Comparison of ENCODE assay signal across 20 cellular contexts in genomic region chr9:135366104-135366503, GRCh38.
DNase-seq lines count a peak whose midpoint lies in the region; ATAC-seq, FAIRE-seq and TF ChIP-seq lines count a peak whose summit lies in the region.
"Had no signal": no experiment of that assay in that cellular context is flagged by ENCODE, and none has a peak within 500 bp of the region (broad histone marks: within the 10 kb centered on the region; RNA-seq: fewer than 3 reads in every experiment).

No MANE protein-coding gene starts in this region.

- H4K8ac ChIP-seq in H9 (replicated peaks; ENCODE audit: insufficient read length, low read depth, low read length) (no peak overlapping the region), H1 (ENCODE audit: extremely low read depth, insufficient read depth, low read length) (0 out of 2 replicates have a peak overlapping the region, but pooled peaks have one; percentile 3), neuronal stem cell (ENCODE audit: low read depth, low read length) (no peak overlapping the region)

- 0 out of 2 replicates have a peak overlapping the region, but pooled peaks have one; percentile 38 for H3K27ac Mint-ChIP-seq in GM23338
- H3K27ac Mint-ChIP-seq in H9, result peak overlapping the region in 2 of 3 experiments; percentile 34 to 57; a peak in 2 of 7 replicates
- H3K27ac Mint-ChIP-seq: CD4-positive, alpha-beta memory T cell; HFFc6 had no signal

- H2AK5ac ChIP-seq in H9 (ENCODE audit: insufficient read length, low read length) (no peak overlapping the region), H1 (ENCODE audit: low read depth, low read length) (no peak overlapping the region), neuronal stem cell (ENCODE audit: low read depth, low read length) (peak overlapping the region; percentile 89)

- H3K4me3 ChIP-seq in GM23338, result no peak overlapping the region
- no peak overlapping the region for H3K4me3 ChIP-seq in H1 (ENCODE audit: extremely low read depth in 1 of 4, insufficient read depth in 2 of 4, low read depth in 3 of 4, low read length in 4 of 4)
- no peak overlapping the region for H3K4me3 ChIP-seq in neuronal stem cell (ENCODE audit: low read length in 2 of 2)
- no peak overlapping the region for H3K4me3 ChIP-seq in upper lobe of left lung
- H3K4me3 ChIP-seq in tibial artery, result no peak overlapping the region
- H3K4me3 ChIP-seq: HAP-1 had no signal

- H3K27ac ChIP-seq in GM23338 (ENCODE audit: low read depth), result no peak overlapping the region
- H3K27ac ChIP-seq in H9 (ENCODE audit: insufficient read length, low read depth, low read length), result no peak overlapping the region
- H3K27ac ChIP-seq in H1 (ENCODE audit: low read depth, low read length), result no peak overlapping the region
- H3K27ac ChIP-seq in neuronal stem cell (replicated peaks; ENCODE audit: low read length), result no peak overlapping the region
- H3K27ac ChIP-seq in upper lobe of left lung, result no peak overlapping the region
- no peak overlapping the region for H3K27ac ChIP-seq in tibial artery

- H3K79me2 ChIP-seq in GM23338 (replicated peaks; ENCODE audit: insufficient read depth) (no peaks in the 10 kb centered on the region), H9 (ENCODE audit: insufficient read depth, low read length) (no peaks in the 10 kb centered on the region), H1 (ENCODE audit: control insufficient read depth in 1 of 2, insufficient read depth in 2 of 2, low read length in 2 of 2) (no peaks in the 10 kb centered on the region)

- H3K23ac ChIP-seq in H9 (ENCODE audit: insufficient read length, low read depth, low read length) (no peak overlapping the region), H1 (ENCODE audit: insufficient read length) (no peak overlapping the region), neuronal stem cell (ENCODE audit: low read depth, low read length, poor library complexity) (peak overlapping the region; percentile 56)

- H3K4ac ChIP-seq in H9 (ENCODE audit: low read depth, low read length) (no peak overlapping the region), H1 (replicated peaks; ENCODE audit: insufficient read length, low read depth, low read length) (no peak overlapping the region), neuronal stem cell (ENCODE audit: low read length) (no peak overlapping the region)

- H3K14ac ChIP-seq in H9 (ENCODE audit: insufficient read depth, low read length) (no peak overlapping the region; the same call in 1 of the 2 replicates), H1 (ENCODE audit: insufficient read length) (no peak overlapping the region), neuronal stem cell (ENCODE audit: low read length) (no peak overlapping the region)

- H2BK12ac ChIP-seq in H9 (ENCODE audit: insufficient read length, low read depth, low read length) (no peak overlapping the region), H1 (ENCODE audit: low read depth, low read length) (peak overlapping the region; percentile 55; the same call in 1 of the 2 replicates), neuronal stem cell (ENCODE audit: low read length) (no peak overlapping the region)

- no CpG with 5 or more reads among the region's 3 CpGs for WGBS in H9 (ENCODE audit: extremely low coverage, insufficient read length, low lambda C conversion rate)
- 74% methylated on average over 3 of the region's 3 CpGs; no CpG with 5 or more reads in 1 of the 2 experiments for WGBS in H1 (ENCODE audit: extremely low coverage in 1 of 2, insufficient coverage in 1 of 2, insufficient read length in 1 of 2, insufficient replicate concordance in 2 of 2, low coverage in 1 of 2, low lambda C conversion rate in 2 of 2, missing lambda C conversion rate in 1 of 2), 2 experiments
- no CpG with 5 or more reads among the region's 3 CpGs for WGBS in neuronal stem cell (ENCODE audit: extremely low coverage in 2 of 2, insufficient read length in 2 of 2, insufficient replicate concordance in 1 of 2), 2 donors
- 63 to 79% methylated on average over 3 of the region's 3 CpGs for WGBS in upper lobe of left lung, 2 donors

- H3K36me3 Mint-ChIP-seq in GM23338 (ENCODE audit: low read depth) (peaks cover 5% of the 10 kb centered on the region; the same call in 2 of the 3 replicates), H9 (ENCODE audit: insufficient read depth in 1 of 3, low read depth in 3 of 3) (peaks cover 0 to 9% (median 4%) of the 10 kb centered on the region in 3 experiments; a peak in 4 of 7 replicates)
- H3K36me3 Mint-ChIP-seq: CD4-positive, alpha-beta memory T cell had no signal

- H3K4me2 ChIP-seq in GM23338, result peak overlapping the region; percentile 57
- H3K4me2 ChIP-seq in H9 (ENCODE audit: insufficient read depth, insufficient read length, low read length), result no peak overlapping the region
- H3K4me2 ChIP-seq in H1 (ENCODE audit: insufficient read depth in 1 of 2, low read depth in 2 of 2, low read length in 2 of 2), result peak overlapping the region; percentile 35 to 56; a peak in 2 of 4 replicates
- H3K4me2 ChIP-seq in neuronal stem cell (ENCODE audit: insufficient read depth, low read length, poor library complexity, severe bottlenecking), result no peak overlapping the region

- H3K9me3 ChIP-seq in H9 (ENCODE audit: control insufficient read depth, low read depth, low read length) (no peaks in the 10 kb centered on the region), H1 (ENCODE audit: insufficient read depth in 2 of 2, low read depth in 1 of 2, low read length in 1 of 2) (peaks cover 0 to 5% of the 10 kb centered on the region in 2 experiments; a peak in 1 of 4 replicates), neuronal stem cell (replicated peaks in 1 of 2; ENCODE audit: control insufficient read depth in 2 of 2, insufficient read depth in 1 of 2, low read depth in 1 of 2, low read length in 2 of 2) (peaks cover 0 to 4% of the 10 kb centered on the region in 2 donors), upper lobe of left lung (no peaks in the 10 kb centered on the region), tibial artery (no peaks in the 10 kb centered on the region)
- H3K9me3 ChIP-seq: HAP-1 had no signal

- intact Hi-C loops in tibial artery (cut with DNase I; ENCODE audit: low total_unique reads), result no loop called here

- H2BK15ac ChIP-seq in H9 (ENCODE audit: low read depth, low read length) (no peak overlapping the region), H1 (ENCODE audit: low read length) (no peak overlapping the region), neuronal stem cell (ENCODE audit: low read length) (no peak overlapping the region)

- no peaks in the 10 kb centered on the region for H4K20me1 ChIP-seq in GM23338 (replicated peaks; ENCODE audit: insufficient read depth)
- no peaks in the 10 kb centered on the region for H4K20me1 ChIP-seq in H9 (ENCODE audit: control insufficient read depth, insufficient read depth, insufficient read length)
- no peaks in the 10 kb centered on the region for H4K20me1 ChIP-seq in H1 (replicated peaks in 1 of 2; ENCODE audit: control insufficient read depth in 1 of 2, insufficient read depth in 2 of 2, low read length in 2 of 2)

- H2BK120ac ChIP-seq in H9 (ENCODE audit: low read depth, low read length, poor library complexity, severe bottlenecking) (no peak overlapping the region), H1 (replicated peaks; ENCODE audit: low read depth, low read length) (no peak overlapping the region), neuronal stem cell (ENCODE audit: low read depth, low read length) (no peak overlapping the region)

- H3K56ac ChIP-seq in H9 (ENCODE audit: insufficient read length, low read depth, low read length) (no peak overlapping the region), H1 (replicated peaks; ENCODE audit: insufficient read length, low read depth, low read length) (no peak overlapping the region)

- no peaks in the 10 kb centered on the region for H3K27me3 ChIP-seq in GM23338 (ENCODE audit: insufficient read depth)
- H3K27me3 ChIP-seq in H9 (ENCODE audit: insufficient read depth, low read length), result no peaks in the 10 kb centered on the region
- H3K27me3 ChIP-seq in H1 (replicated peaks in 1 of 4; ENCODE audit: control insufficient read depth in 3 of 4, extremely low read depth in 1 of 4, insufficient read depth in 3 of 4, low read length in 3 of 4), result no peaks in the 10 kb centered on the region
- H3K27me3 ChIP-seq in neuronal stem cell (ENCODE audit: control insufficient read depth in 3 of 3, insufficient read depth in 3 of 3, low read depth in 1 of 3, low read length in 3 of 3), result no peaks in the 10 kb centered on the region
- no peaks in the 10 kb centered on the region for H3K27me3 ChIP-seq in upper lobe of left lung
- H3K27me3 ChIP-seq in tibial artery, result peaks cover 0 to 5% of the 10 kb centered on the region in 2 donors

- H3K4me1 Mint-ChIP-seq in GM23338, result peaks cover 22% of the 10 kb centered on the region
- H3K4me1 Mint-ChIP-seq in H9, result peaks cover 34 to 40% of the 10 kb centered on the region in 2 experiments
- H3K4me1 Mint-ChIP-seq: CD4-positive, alpha-beta memory T cell had no signal

- H3K9ac ChIP-seq in H9 (ENCODE audit: extremely low read depth, insufficient read length, low read length) (no peak overlapping the region), H1 (replicated peaks in 1 of 4; ENCODE audit: extremely low read depth in 1 of 4, low read depth in 3 of 4, low read length in 3 of 4) (no peak overlapping the region), neuronal stem cell (ENCODE audit: low read depth, low read length, poor library complexity) (no peak overlapping the region)

- no peak for DNase-seq in GM23338 (ENCODE audit: low spot score)
- no peak for DNase-seq in H9
- DNase-seq in H1 (ENCODE audit: low read depth in 1 of 2, low spot score in 2 of 2), result no peak
- DNase-seq in neuronal stem cell (ENCODE audit: low spot score), result no peak
- DNase-seq in MV-4-11 (lab: John Stamatoyannopoulos, UW), result no peak
- no peak for DNase-seq in upper lobe of left lung
- DNase-seq in tibial artery, result no peak
- DNase-seq: 8988T; C1 segment of cervical spinal cord; Calu3; CD4-positive, alpha-beta memory T cell; COR-L47; DMS53; DMS79 treated with DMSO at 0.1 percent for 48 hours; GF-D8; GOT3; HFFc6 had no signal

- H3K9me2 ChIP-seq in GM23338 (ENCODE audit: insufficient read depth), result no peaks in the 10 kb centered on the region

- TF ChIP-seq RAD21 in H1 (IDR thresholded peaks at IDR 0.05 in 1 of 2, conservative IDR thresholded peaks at IDR 0.05 in 1 of 2; ENCODE audit: low read depth in 2 of 2, low read length in 2 of 2), result no peak

- TF ChIP-seq CTCF in GM23338 (conservative IDR thresholded peaks at IDR 0.05; ENCODE audit: low read depth in 2 of 2) (no peak), H9 (conservative IDR thresholded peaks at IDR 0.05) (no peak), H1 (IDR thresholded peaks at IDR 0.05; ENCODE audit: control extremely low read depth in 1 of 3, insufficient read depth in 1 of 3, low read depth in 1 of 3, low read length in 3 of 3) (no peak), upper lobe of left lung (IDR thresholded peaks at IDR 0.05) (no peak), tibial artery (IDR thresholded peaks at IDR 0.05) (no peak)

- H3F3A ChIP-seq in GM23338 (replicated peaks; ENCODE audit: low read depth), result no peaks in the 10 kb centered on the region

- H2BK5ac ChIP-seq in H9 (ENCODE audit: insufficient read length, low read length) (no peak overlapping the region), H1 (ENCODE audit: low read depth, low read length) (peak overlapping the region; percentile 73; the same call in 1 of the 2 replicates), neuronal stem cell (ENCODE audit: low read length) (no peak overlapping the region)

- H3K79me1 ChIP-seq in H9 (ENCODE audit: insufficient read depth, low read depth, low read length, poor library complexity, severe bottlenecking) (no peaks in the 10 kb centered on the region), H1 (ENCODE audit: low read depth, low read length) (no peaks in the 10 kb centered on the region; the same call in 1 of the 2 replicates), neuronal stem cell (ENCODE audit: low read depth, low read length) (no peaks in the 10 kb centered on the region)

- POLR2A ChIA-PET in H1 (lab: Charles Lee; ENCODE audit: partially characterized antibody), result no interaction called here

- H3K18ac ChIP-seq in H9 (ENCODE audit: insufficient read length, low read depth, low read length) (no peak overlapping the region), H1 (ENCODE audit: extremely low read depth, low read length) (peak overlapping the region; percentile 48; the same call in 1 of the 2 replicates), neuronal stem cell (ENCODE audit: low read length) (peak overlapping the region; percentile 29)

- H3K4me1 ChIP-seq in GM23338 (ENCODE audit: insufficient read depth) (peaks cover 7% of the 10 kb centered on the region; the same call in 1 of the 2 replicates), H9 (ENCODE audit: insufficient read depth, low read length) (peaks cover 4% of the 10 kb centered on the region), H1 (replicated peaks in 1 of 4; ENCODE audit: control insufficient read depth in 3 of 4, insufficient read depth in 4 of 4, low read length in 3 of 4) (peaks cover 6 to 20% (median 16%) of the 10 kb centered on the region in 4 experiments), neuronal stem cell (ENCODE audit: control insufficient read depth in 2 of 2, insufficient read depth in 1 of 2, low read depth in 1 of 2, low read length in 2 of 2) (peaks cover 0 to 12% of the 10 kb centered on the region in 2 donors), upper lobe of left lung (no peaks in the 10 kb centered on the region), tibial artery (no peaks in the 10 kb centered on the region)
- H3K4me1 ChIP-seq: HAP-1 had no signal

- H3T11ph ChIP-seq in H9 (ENCODE audit: low read length), result no peak overlapping the region

- FAIRE-seq in H1 (lab: Jason Lieb, UNC), result peak; percentile 7
- FAIRE-seq: GM12891, GM18507 had no signal

- no peak overlapping the region for H2BK20ac ChIP-seq in H9 (ENCODE audit: low read depth, low read length, poor library complexity, severe bottlenecking)
- H2BK20ac ChIP-seq in H1 (ENCODE audit: low read length), result peak overlapping the region; percentile 43; the same call in 1 of the 2 replicates

- 0 out of 2 replicates have a peak overlapping the region, but pooled peaks have one; percentile 38 for H2AFZ ChIP-seq in GM23338
- no peak overlapping the region for H2AFZ ChIP-seq in H9 (ENCODE audit: low read length)
- no peak overlapping the region for H2AFZ ChIP-seq in H1 (ENCODE audit: low read length)
- H2AFZ ChIP-seq in neuronal stem cell (ENCODE audit: low read length), result no peak overlapping the region

- peak; percentile 73 for ATAC-seq in GM23338
- ATAC-seq in upper lobe of left lung (ENCODE audit: low FRiP score in 2 of 2), result no peak

- H3K27me3 Mint-ChIP-seq in GM23338 (ENCODE audit: insufficient read depth, low read depth, poor library complexity) (peaks cover 10% of the 10 kb centered on the region), H9 (ENCODE audit: low read depth) (peaks cover 2% of the 10 kb centered on the region)

- H3K9me3 Mint-ChIP-seq in GM23338 (peaks cover 15% of the 10 kb centered on the region), H9 (peaks cover 7 to 8% of the 10 kb centered on the region in 2 experiments; a peak in 4 of 5 replicates)

- H3K23me2 ChIP-seq in H9 (ENCODE audit: insufficient read length, low read depth, low read length, poor library complexity, severe bottlenecking) (no peaks in the 10 kb centered on the region), H1 (ENCODE audit: low read depth, low read length) (peaks cover 7% of the 10 kb centered on the region; the same call in 1 of the 2 replicates)

- TF ChIP-seq POLR2A in H1 (IDR thresholded peaks at IDR 0.05; ENCODE audit: control extremely low read depth in 1 of 2, low read depth in 2 of 2, low read length in 2 of 2) (no peak), upper lobe of left lung (IDR thresholded peaks at IDR 0.05) (no peak)

- H3K4me3 Mint-ChIP-seq in GM23338 (no peak overlapping the region), H9 (no peak overlapping the region)
- H3K4me3 Mint-ChIP-seq: CD4-positive, alpha-beta memory T cell; HFFc6 had no signal

- no peak overlapping the region for H4K91ac ChIP-seq in H9 (ENCODE audit: insufficient read length, low read depth, low read length)
- no peak overlapping the region for H4K91ac ChIP-seq in H1 (replicated peaks; ENCODE audit: insufficient read length, low read length)
- H4K91ac ChIP-seq in neuronal stem cell (ENCODE audit: low read depth, low read length, poor library complexity), result no peak overlapping the region

- CTCF ChIA-PET in H1 (lab: Charles Lee; ENCODE audit: partially characterized antibody), result interaction anchor here (0.7 to 1.5 kb wide), 5 partner anchors 9 to 191 kb away, joined by 3 to 6 read pairs (median 3); no protein-coding TSS in a partner anchor

- TF ChIP-seq EP300 in H1 (IDR thresholded peaks at IDR 0.05; ENCODE audit: borderline replicate concordance in 1 of 2, low read depth in 2 of 2, low read length in 2 of 2) (no peak), upper lobe of left lung (IDR thresholded peaks at IDR 0.05) (no peak)

- H3K36me3 ChIP-seq in GM23338 (ENCODE audit: insufficient read depth) (no peaks in the 10 kb centered on the region), H1 (ENCODE audit: control insufficient read depth in 2 of 4, insufficient read depth in 4 of 4, low read length in 3 of 4) (no peaks in the 10 kb centered on the region), neuronal stem cell (replicated peaks in 1 of 2; ENCODE audit: control insufficient read depth in 2 of 2, insufficient read depth in 2 of 2, low read length in 2 of 2) (no peaks in the 10 kb centered on the region), upper lobe of left lung (no peaks in the 10 kb centered on the region), tibial artery (no peaks in the 10 kb centered on the region)
- H3K36me3 ChIP-seq: HAP-1 had no signal

- H4K5ac ChIP-seq in H9 (ENCODE audit: insufficient read length, low read depth, low read length), result no peak overlapping the region
- no peak overlapping the region for H4K5ac ChIP-seq in H1 (ENCODE audit: insufficient read length, low read depth, low read length)

Comparison
In these comparisons a context has a peak if more than half of its experiments do, and no peak if none do; other contexts are left out.
1. H3K4me2 ChIP-seq: peak in GM23338 (single experiment) and H1 (2 of 2); none in H9 (single experiment) and neuronal stem cell (single experiment).